8 cellular contexts compared by ENCODE assay signal in genomic region chr12:122421263-122421814, GRCh38. TPM values are rescaled to one million over a fixed set of nuclear protein-coding genes. Genes with fewer than 3 reads are reported as not detected.
DNase-seq lines count a peak whose midpoint lies in the region; ATAC-seq, FAIRE-seq and TF ChIP-seq lines count a peak whose summit lies in the region.

No MANE protein-coding gene starts in this region.

- H3K9me3 ChIP-seq in DND-41 (ENCODE audit: insufficient read depth, low read length, severe bottlenecking): no peaks in the 10 kb centered on the region
- no peaks in the 10 kb centered on the region for H3K9me3 ChIP-seq in HUES6 (ENCODE audit: control insufficient read depth, insufficient read depth, low read depth, low read length)
- H3K9me3 ChIP-seq in H1 (ENCODE audit: insufficient read depth in 2 of 2, low read depth in 1 of 2, low read length in 1 of 2): no peaks in the 10 kb centered on the region
- H3K9me3 ChIP-seq in mesodermal cell (ENCODE audit: control insufficient read depth, low read length): no peaks in the 10 kb centered on the region
- no peaks in the 10 kb centered on the region for H3K9me3 ChIP-seq in upper lobe of right lung

- H2AFZ ChIP-seq in DND-41 (ENCODE audit: low read depth, low read length) (peak overlapping the region; percentile 94), H1 (ENCODE audit: low read length) (no peak overlapping the region)

- TF ChIP-seq RAD21 in H1 (IDR thresholded peaks at IDR 0.05 in 1 of 2, conservative IDR thresholded peaks at IDR 0.05 in 1 of 2; ENCODE audit: low read depth in 2 of 2, low read length in 2 of 2): no peak

- no peak overlapping the region for H3K4ac ChIP-seq in H1 (replicated peaks; ENCODE audit: insufficient read length, low read depth, low read length)

- H3K79me2 ChIP-seq in DND-41 (ENCODE audit: insufficient read depth, low read length): peaks cover 54% of the 10 kb centered on the region
- H3K79me2 ChIP-seq in H1 (ENCODE audit: control insufficient read depth in 1 of 2, insufficient read depth in 2 of 2, low read length in 2 of 2): peaks cover 0 to 4% of the 10 kb centered on the region in 2 experiments; a peak in 1 of 4 replicates

- H3K23me2 ChIP-seq in H1 (ENCODE audit: low read depth, low read length): peaks cover 9% of the 10 kb centered on the region

- H3K4me2 ChIP-seq in DND-41 (ENCODE audit: insufficient read depth, low read length) (peak overlapping the region; percentile 82), H1 (ENCODE audit: insufficient read depth in 1 of 2, low read depth in 2 of 2, low read length in 2 of 2) (peak overlapping the region; percentile 68 to 71)

- H2BK12ac ChIP-seq in H1 (ENCODE audit: low read depth, low read length): no peak overlapping the region

- H3K4me3 ChIP-seq in DND-41 (ENCODE audit: low read depth in 1 of 2, low read length in 2 of 2) (peak overlapping the region; percentile 97), HUES6 (ENCODE audit: low read depth, low read length) (peak overlapping the region; percentile 81), H1 (ENCODE audit: extremely low read depth in 1 of 4, insufficient read depth in 2 of 4, low read depth in 3 of 4, low read length in 4 of 4) (peak overlapping the region; percentile 63 to 81 (median 72)), mesodermal cell (ENCODE audit: extremely low read depth, insufficient read depth, low read length, poor library complexity, severe bottlenecking) (peak overlapping the region; percentile 79), upper lobe of right lung (peak overlapping the region; percentile 89)

- no peak overlapping the region for H2BK120ac ChIP-seq in H1 (replicated peaks; ENCODE audit: low read depth, low read length)

- no peaks in the 10 kb centered on the region for H3K79me1 ChIP-seq in H1 (ENCODE audit: low read depth, low read length)

- ATAC-seq in DND-41 (ENCODE audit: insufficient read depth, low read depth) (peak; percentile 29; the same call in 2 of the 3 replicates), T-cell (replicated peaks in 1 of 4) (peak in 2 of 4 experiments; percentile 1 to 2), upper lobe of right lung (peak; percentile 43), HG03097 (IDR thresholded peaks at IDR 0.05; ENCODE audit: low FRiP score, unreplicated experiment) (no peak)

- H3K27ac Mint-ChIP-seq in T-cell: peak overlapping the region; percentile 81 to 83

- no peak overlapping the region for H3K23ac ChIP-seq in H1 (ENCODE audit: insufficient read length)

- H3K4me3 Mint-ChIP-seq in T-cell: peak overlapping the region; percentile 86 to 92 (median 89)

- H4K91ac ChIP-seq in H1 (replicated peaks; ENCODE audit: insufficient read length, low read length): no peak overlapping the region

- peak; percentile 45 for DNase-seq in DND-41
- peak in 5 of 34 experiments; percentile 6 to 23 (median 16) for DNase-seq in T-cell
- DNase-seq in H1 (ENCODE audit: low read depth in 1 of 2, low spot score in 2 of 2): no peak
- DNase-seq in upper lobe of right lung: peak; percentile 77
- no peak for DNase-seq in effector CD8-positive, alpha-beta T cell (lab: John Stamatoyannopoulos, UW)

- no peaks in the 10 kb centered on the region for H3K27me3 Mint-ChIP-seq in T-cell

- no peak overlapping the region for H4K8ac ChIP-seq in H1 (ENCODE audit: extremely low read depth, insufficient read depth, low read length)

- H3K4me1 Mint-ChIP-seq in T-cell: peaks cover 34 to 44% (median 40%) of the 10 kb centered on the region in 3 donors

- H4K5ac ChIP-seq in H1 (ENCODE audit: insufficient read length, low read depth, low read length): no peak overlapping the region

- intact Hi-C loops in upper lobe of right lung (cut with DNase I): no loop called here

- POLR2A ChIA-PET in T-cell (lab: Charles Lee) (interaction anchor here (0.8 to 1.0 kb wide), 2 partner anchors 9 to 77 kb away, joined by 4 read pairs; no protein-coding TSS in a partner anchor), H1 (lab: Charles Lee; ENCODE audit: partially characterized antibody) (interaction anchor here (0.6 to 1.3 kb wide), 8 partner anchors 9 to 70 kb away, joined by 3 to 4 read pairs (median 3); no protein-coding TSS in a partner anchor)

- FAIRE-seq in H1 (lab: Jason Lieb, UNC): no peak

- TF ChIP-seq EP300 in H1 (IDR thresholded peaks at IDR 0.05; ENCODE audit: borderline replicate concordance in 1 of 2, low read depth in 2 of 2, low read length in 2 of 2): no peak

- H4K20me1 ChIP-seq in DND-41 (ENCODE audit: insufficient read depth, low read length) (peaks cover 7% of the 10 kb centered on the region; the same call in 1 of the 2 replicates), H1 (replicated peaks in 1 of 2; ENCODE audit: control insufficient read depth in 1 of 2, insufficient read depth in 2 of 2, low read length in 2 of 2) (no peaks in the 10 kb centered on the region)

- TF ChIP-seq CTCF in DND-41 (IDR thresholded peaks at IDR 0.05; ENCODE audit: borderline replicate concordance, extremely low read depth, low read length, poor library complexity, severe bottlenecking): no peak
- no peak for TF ChIP-seq CTCF in H1 (IDR thresholded peaks at IDR 0.05; ENCODE audit: control extremely low read depth in 1 of 3, insufficient read depth in 1 of 3, low read depth in 1 of 3, low read length in 3 of 3)
- no peak for TF ChIP-seq CTCF in upper lobe of right lung (IDR thresholded peaks at IDR 0.05)

- H3K27me3 ChIP-seq in DND-41 (ENCODE audit: insufficient read depth, low read length, poor library complexity) (no peaks in the 10 kb centered on the region), HUES6 (ENCODE audit: control insufficient read depth, insufficient read depth, low read length) (no peaks in the 10 kb centered on the region), H1 (replicated peaks in 1 of 4; ENCODE audit: control insufficient read depth in 3 of 4, extremely low read depth in 1 of 4, insufficient read depth in 3 of 4, low read length in 3 of 4) (no peaks in the 10 kb centered on the region), upper lobe of right lung (no peaks in the 10 kb centered on the region)

- H3K56ac ChIP-seq in H1 (replicated peaks; ENCODE audit: insufficient read length, low read depth, low read length): no peak overlapping the region

- H3K27ac ChIP-seq in DND-41 (ENCODE audit: low read length) (peak overlapping the region; percentile 77), HUES6 (ENCODE audit: low read depth, low read length) (peak overlapping the region; percentile 81; the same call in 1 of the 2 replicates), H1 (ENCODE audit: low read depth, low read length) (no peak overlapping the region), mesodermal cell (ENCODE audit: low read depth, low read length, severe bottlenecking) (peak overlapping the region; percentile 88), upper lobe of right lung (peak overlapping the region; percentile 98)

- H2AK5ac ChIP-seq in H1 (ENCODE audit: low read depth, low read length): no peak overlapping the region

- no peak overlapping the region for H3K14ac ChIP-seq in H1 (ENCODE audit: insufficient read length)

- H3K9me3 Mint-ChIP-seq in T-cell: no peaks in the 10 kb centered on the region

- no peak for TF ChIP-seq POLR2A in H1 (IDR thresholded peaks at IDR 0.05; ENCODE audit: control extremely low read depth in 1 of 2, low read depth in 2 of 2, low read length in 2 of 2)

- no peak overlapping the region for H2BK15ac ChIP-seq in H1 (ENCODE audit: low read length)

- WGBS in H1 (ENCODE audit: extremely low coverage in 1 of 2, insufficient coverage in 1 of 2, insufficient read length in 1 of 2, insufficient replicate concordance in 2 of 2, low coverage in 1 of 2, low lambda C conversion rate in 2 of 2, missing lambda C conversion rate in 1 of 2), 2 experiments: 13% methylated on average over 14 of the region's 14 CpGs; no CpG with 5 or more reads in 1 of the 2 experiments
- 6 to 7% methylated on average over 12 to 13 of the region's 14 CpGs for WGBS in mesodermal cell (ENCODE audit: insufficient coverage in 2 of 2), 2 experiments

- no peak overlapping the region; the same call in 1 of the 2 replicates for H3K18ac ChIP-seq in H1 (ENCODE audit: extremely low read depth, low read length)

- H3K4me1 ChIP-seq in DND-41 (ENCODE audit: insufficient read depth, low read length) (peaks cover 27% of the 10 kb centered on the region), HUES6 (ENCODE audit: control insufficient read depth, insufficient read depth, low read length) (peaks cover 11% of the 10 kb centered on the region), H1 (replicated peaks in 1 of 4; ENCODE audit: control insufficient read depth in 3 of 4, insufficient read depth in 4 of 4, low read length in 3 of 4) (peaks cover 0 to 10% (median 4%) of the 10 kb centered on the region in 4 experiments; a peak in 3 of 7 replicates), mesodermal cell (ENCODE audit: control insufficient read depth, insufficient read depth, low read length, poor library complexity, severe bottlenecking) (peaks cover 16% of the 10 kb centered on the region), upper lobe of right lung (peaks cover 23% of the 10 kb centered on the region)

- H2BK20ac ChIP-seq in H1 (ENCODE audit: low read length): no peak overlapping the region

- H2BK5ac ChIP-seq in H1 (ENCODE audit: low read depth, low read length): no peak overlapping the region

- no peaks in the 10 kb centered on the region for H3K36me3 Mint-ChIP-seq in T-cell

- H3K9ac ChIP-seq in DND-41 (ENCODE audit: low read depth, low read length) (peak overlapping the region; percentile 90), HUES6 (ENCODE audit: low read length) (peak overlapping the region; percentile 74), H1 (replicated peaks in 1 of 4; ENCODE audit: extremely low read depth in 1 of 4, low read depth in 3 of 4, low read length in 3 of 4) (peak overlapping the region; percentile 50 to 81 (median 70); a peak in 6 of 7 replicates)

- peaks cover 3% of the 10 kb centered on the region for H3K36me3 ChIP-seq in DND-41 (ENCODE audit: insufficient read depth, low read length)
- no peaks in the 10 kb centered on the region for H3K36me3 ChIP-seq in HUES6 (ENCODE audit: control insufficient read depth, insufficient read depth, low read length)
- H3K36me3 ChIP-seq in H1 (ENCODE audit: control insufficient read depth in 2 of 4, insufficient read depth in 4 of 4, low read length in 3 of 4): no peaks in the 10 kb centered on the region
- no peaks in the 10 kb centered on the region for H3K36me3 ChIP-seq in mesodermal cell (ENCODE audit: control insufficient read depth, insufficient read depth, low read length)
- peaks cover 6% of the 10 kb centered on the region for H3K36me3 ChIP-seq in upper lobe of right lung

- CTCF ChIA-PET in T-cell (lab: Charles Lee) (interaction anchor here (0.7 to 1.3 kb wide), 5 partner anchors 9 to 50 kb away, joined by 3 to 7 read pairs (median 3); no protein-coding TSS in a partner anchor), H1 (lab: Charles Lee; ENCODE audit: partially characterized antibody) (interaction anchor here (0.8 to 4.0 kb wide), 3 partner anchors 10 to 21 kb away, joined by 3 to 22 read pairs (median 3); no protein-coding TSS in a partner anchor)

RNA-seq across cellular contexts. Expression of gene CLIP1, which starts 1.1 kb away (rescaled TPM):
- 10 to 100 TPM; 47.2 to 69.5 (median 59.4) TPM for total RNA-seq in T-cell
- total RNA-seq in H1 (2021; fragmentation: NEBNext Ultra II Directional; extraction: Animal tissue kit (Norgen Biotek cat#: 25700)): 26.6 and 27.6 TPM in 2 replicates
- polyA plus RNA-seq in H1 (2011; rRNA removed): 13.5 and 19.0 TPM in 2 replicates
- 15.2 TPM for polyA plus RNA-seq in H1 (2011; cell fraction: cytosol; rRNA removed)
- 46.3 TPM for polyA plus RNA-seq in H1 (2011; cell fraction: nucleus; rRNA removed)
- 14.4 to 23.7 TPM (median 15.8 TPM) in 4 replicates for polyA plus RNA-seq in H1 (2012, experiment 1 of 2)
- 0.68 TPM for polyA plus RNA-seq in H1 (2012, experiment 2 of 2)
- polyA plus RNA-seq in H1 (2013, experiment 1 of 2): 20.9 TPM
- 21.3 TPM for polyA plus RNA-seq in H1 (2013, experiment 2 of 2)
- polyA minus RNA-seq in H1 (2011; rRNA and poly(A)+ RNA removed): 37.4 and 51.1 TPM in 2 replicates
- 18.9 TPM for polyA minus RNA-seq in H1 (2011; cell fraction: cytosol; rRNA and poly(A)+ RNA removed)
- polyA minus RNA-seq in H1 (2011; cell fraction: nucleus; rRNA and poly(A)+ RNA removed): 39.8 TPM
- 30.2 TPM for polyA plus RNA-seq in mesodermal cell (2013, experiment 1 of 2)
- polyA plus RNA-seq in mesodermal cell (2013, experiment 2 of 2): 30.7 TPM
- 108 TPM for total RNA-seq in upper lobe of right lung

Comparison
In these comparisons a context has a peak if more than half of its experiments do, and no peak if none do; other contexts are left out.
1. DNase-seq: peak in DND-41 (single experiment) and upper lobe of right lung (single experiment); none in H1 (0 of 2) and effector CD8-positive, alpha-beta T cell (single experiment).
2. Peak in every context shown above with its lines, with median percentiles within 50 percentile points of each other: H3K4me3 ChIP-seq and H3K9ac ChIP-seq.